Comparison of ENCODE assay signal across 1 cellular context in genomic region chr6:31776961-31777666, GRCh38.
A peak's percentile ranks its signal among the peaks of the same experiment; 100 is the strongest.
TF ChIP-seq lines count a peak whose summit lies in the region.

Gene VWA7, minus strand, starts transcription at chr6:31777328. Its CDS starts 549 bp downstream, at chr6:31776779.

TF ChIP-seq in K562, 482 proteins besides CTCF, POLR2A, EP300 and RAD21 (continued from another document and continues in another):
- no peak for TF ChIP-seq ZNF518B (CRISPR knock-in tag; IDR thresholded peaks at IDR 0.05)
- TF ChIP-seq PPARD (CRISPR knock-in tag; IDR thresholded peaks at IDR 0.05), result no peak
- peak; percentile 97 for TF ChIP-seq FOSL1 (tag; conservative IDR thresholded peaks at IDR 0.05)
- TF ChIP-seq NCOA2 (IDR thresholded peaks at IDR 0.05; ENCODE audit: partially characterized antibody in 2 of 2), result no peak
- peak; percentile 44; the same call in 1 of the 2 replicates for TF ChIP-seq FOXO4 (CRISPR knock-in tag; IDR thresholded peaks at IDR 0.05)
- TF ChIP-seq CBX5 (IDR thresholded peaks at IDR 0.05; ENCODE audit: borderline replicate concordance, low read depth), result peak; percentile 66; the same call in 1 of the 2 replicates
- TF ChIP-seq SRSF3 (IDR thresholded peaks at IDR 0.05; ENCODE audit: insufficient read depth, low read length), result no peak
- TF ChIP-seq HNRNPH1 (optimal IDR thresholded peaks at IDR 0.05; ENCODE audit: low read depth, low read length), result no peak
- peak; percentile 35; the same call in 1 of the 2 replicates for TF ChIP-seq MAFF (IDR thresholded peaks at IDR 0.05; ENCODE audit: low read length)
- TF ChIP-seq THAP7 (CRISPR knock-in tag; IDR thresholded peaks at IDR 0.05), result no peak
- TF ChIP-seq SMAD4 (CRISPR knock-in tag; conservative IDR thresholded peaks at IDR 0.05), result peak; percentile 94
- TF ChIP-seq ELF2 (CRISPR knock-in tag; IDR thresholded peaks at IDR 0.05), result peak; percentile 69
- TF ChIP-seq ZNF764 (CRISPR knock-in tag; IDR thresholded peaks at IDR 0.05; ENCODE audit: low read depth), result no peak
- peak in 1 of 2 experiments; percentile 93; a peak in 3 of 4 replicates for TF ChIP-seq BCLAF1 (IDR thresholded peaks at IDR 0.05; ENCODE audit: borderline replicate concordance in 1 of 2, control insufficient read depth in 1 of 2, low read depth in 2 of 2, low read length in 1 of 2)
- peak; percentile 72 to 80; a peak in 2 of 4 replicates for TF ChIP-seq TEAD1 (CRISPR knock-in tag; IDR thresholded peaks at IDR 0.05)
- peak; percentile 100 for TF ChIP-seq EGR1 (conservative IDR thresholded peaks at IDR 0.05)
- TF ChIP-seq HINFP (tag; conservative IDR thresholded peaks at IDR 0.05; ENCODE audit: low read depth), result no peak
- TF ChIP-seq ILK (tag; IDR thresholded peaks at IDR 0.05; ENCODE audit: borderline replicate concordance, low read depth), result no peak
- no peak for TF ChIP-seq EWSR1 (IDR thresholded peaks at IDR 0.05; ENCODE audit: borderline replicate concordance, low read depth, partially characterized antibody)
- TF ChIP-seq RAD51 (IDR thresholded peaks at IDR 0.05; ENCODE audit: borderline replicate concordance, low read depth), result peak; percentile 51; the same call in 1 of the 2 replicates
- no peak for TF ChIP-seq ZNF253 (CRISPR knock-in tag; conservative IDR thresholded peaks at IDR 0.05)
- TF ChIP-seq SREBF1 (IDR thresholded peaks at IDR 0.05; ENCODE audit: borderline replicate concordance, low read depth, low read length), result 0 out of 2 replicates have a peak, but pooled peaks have one; percentile 68
- TF ChIP-seq SMARCA5 (IDR thresholded peaks at IDR 0.05), result 0 out of 2 replicates have a peak, but pooled peaks have one; percentile 18
- TF ChIP-seq CREB5 (CRISPR knock-in tag; IDR thresholded peaks at IDR 0.05), result no peak; the same call in 1 of the 2 replicates
- no peak; the same call in 1 of the 2 replicates for TF ChIP-seq ZNF780A (CRISPR knock-in tag; IDR thresholded peaks at IDR 0.05)
- TF ChIP-seq RBM34 (IDR thresholded peaks at IDR 0.05; ENCODE audit: borderline replicate concordance, insufficient read depth, low read length), result no peak
- peak; percentile 30; the same call in 1 of the 2 replicates for TF ChIP-seq PHF8 (IDR thresholded peaks at IDR 0.05; ENCODE audit: borderline replicate concordance, low read length)
- peak; percentile 55; the same call in 1 of the 2 replicates for TF ChIP-seq GABPA (tag; conservative IDR thresholded peaks at IDR 0.05; ENCODE audit: low read depth)
- TF ChIP-seq ZNF239 (CRISPR knock-in tag; IDR thresholded peaks at IDR 0.05), result no peak
- peak; percentile 96 for TF ChIP-seq ATF3 (IDR thresholded peaks at IDR 0.05)
- peak; percentile 95 for TF ChIP-seq ATF3 (CRISPR knock-in tag; conservative IDR thresholded peaks at IDR 0.05)
- no peak for TF ChIP-seq ZFP30 (CRISPR knock-in tag; IDR thresholded peaks at IDR 0.05; ENCODE audit: borderline replicate concordance)
- peak; percentile 51 for TF ChIP-seq SPI1 (IDR thresholded peaks at IDR 0.05; ENCODE audit: borderline replicate concordance, low read depth, low read length)
- no peak for TF ChIP-seq ZNF655 (CRISPR knock-in tag; IDR thresholded peaks at IDR 0.05)
- peak; percentile 69; the same call in 1 of the 2 replicates for TF ChIP-seq PYGO2 (tag; IDR thresholded peaks at IDR 0.05)
- TF ChIP-seq POLR2AphosphoS2 (IDR thresholded peaks at IDR 0.05; ENCODE audit: low read length), result peak; percentile 99
- 0 out of 2 replicates have a peak, but pooled peaks have one; percentile 66 for TF ChIP-seq PHB (CRISPR knock-in tag; IDR thresholded peaks at IDR 0.05)
- TF ChIP-seq BRF1 (IDR thresholded peaks at IDR 0.05; ENCODE audit: borderline replicate concordance, extremely low read depth, insufficient read length), result no peak
- TF ChIP-seq NCOR1 (IDR thresholded peaks at IDR 0.05), result no peak
- no peak for TF ChIP-seq ZNF408 (CRISPR knock-in tag; IDR thresholded peaks at IDR 0.05; ENCODE audit: low read depth)
- TF ChIP-seq IFI16 (CRISPR knock-in tag; IDR thresholded peaks at IDR 0.05), result no peak
- TF ChIP-seq MBD2 (IDR thresholded peaks at IDR 0.05; ENCODE audit: borderline replicate concordance, low read depth), result peak; percentile 94
- TF ChIP-seq LEF1 (IDR thresholded peaks at IDR 0.05), result peak; percentile 99
- TF ChIP-seq TSC22D4 (tag; IDR thresholded peaks at IDR 0.05), result no peak
- no peak for TF ChIP-seq RERE (CRISPR knock-in tag; IDR thresholded peaks at IDR 0.05; ENCODE audit: borderline replicate concordance)
